Comparison of ENCODE assay signal across 8 cellular contexts in the genomic region with DNA sequence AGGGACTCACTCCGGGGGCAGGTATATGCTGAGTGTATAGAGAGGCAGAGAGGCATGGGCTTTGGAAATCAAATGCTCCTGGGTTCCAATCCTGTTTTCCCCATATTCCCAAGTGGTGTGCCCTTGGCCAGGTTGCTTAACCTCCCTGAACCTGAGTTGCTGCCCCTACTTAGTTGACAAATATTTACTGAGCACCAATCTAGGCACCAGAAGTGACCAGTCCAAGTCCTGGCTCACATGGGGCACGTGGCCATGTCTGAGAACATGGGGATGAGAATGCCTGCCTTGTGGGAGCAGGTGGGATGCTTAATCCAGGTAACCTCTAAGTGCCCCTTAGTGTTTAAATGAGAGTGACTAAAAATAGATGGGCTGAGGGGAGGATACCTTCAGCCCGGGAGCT. TPM values are rescaled to one million over a fixed set of nuclear protein-coding genes. Genes with fewer than 3 reads are reported as not detected.
DNase-seq lines count a peak whose midpoint lies in the region; ATAC-seq and TF ChIP-seq lines count a peak whose summit lies in the region.

No MANE protein-coding gene starts in this region.

- H3K9ac ChIP-seq in liver (ENCODE audit: low read depth in 1 of 2, low read length in 2 of 2) (peak overlapping the region in 1 of 2 donors; percentile 58), PC-3 (ENCODE audit: low read length) (no peak overlapping the region)

- H3K27me3 Mint-ChIP-seq in activated T-cell treated with anti-CD3 and anti-CD28 coated beads, Interleukin-2, amount 50 U/mL, for 24 hours, result no peaks in the 10 kb centered on the region

- intact Hi-C loops in PC-3 (cut with micrococcal nuclease), result no loop called here

- BruUV-seq in PC-3 (replicated peaks; lab: Mats Ljungman, UMichigan), result no TSS peak

- H3K9me3 Mint-ChIP-seq in activated T-cell treated with anti-CD3 and anti-CD28 coated beads, Interleukin-2, amount 50 U/mL, for 24 hours, result no peaks in the 10 kb centered on the region

- H3K27me3 ChIP-seq in liver (ENCODE audit: control insufficient read depth in 4 of 4, insufficient read depth in 4 of 4, low read length in 3 of 4), result no peaks in the 10 kb centered on the region
- H3K27me3 ChIP-seq in thymus (ENCODE audit: control insufficient read depth, insufficient read depth), result peaks cover 5% of the 10 kb centered on the region
- H3K27me3 ChIP-seq in PC-3 (ENCODE audit: low read length), result no peaks in the 10 kb centered on the region

- H3K4me1 ChIP-seq in liver (ENCODE audit: control insufficient read depth in 4 of 4, insufficient read depth in 4 of 4, low read length in 3 of 4), result peaks cover 20 to 69% (median 53%) of the 10 kb centered on the region in 4 donors
- peaks cover 53% of the 10 kb centered on the region for H3K4me1 ChIP-seq in thymus (ENCODE audit: control insufficient read depth, insufficient read depth, low read length)
- peaks cover 50% of the 10 kb centered on the region for H3K4me1 ChIP-seq in PC-3 (ENCODE audit: insufficient read depth, low read length)

- H3K27ac ChIP-seq in liver (ENCODE audit: low read depth in 1 of 2, low read length in 2 of 2) (peak overlapping the region; percentile 17 to 68), thymus (ENCODE audit: low read depth) (peak overlapping the region; percentile 36), PC-3 (ENCODE audit: low read length) (no peak overlapping the region)

- H3K4me3 ChIP-seq in liver (ENCODE audit: low read depth in 1 of 3, low read length in 3 of 3) (peak overlapping the region in 1 of 3 donors; percentile 5), thymus (ENCODE audit: low read length) (peak overlapping the region; percentile 19), PC-3 (ENCODE audit: low read length) (no peak overlapping the region)

- H3K4me2 ChIP-seq in PC-3 (ENCODE audit: low read length), result no peak overlapping the region

- peak overlapping the region; percentile 99 for H3K27ac Mint-ChIP-seq in activated T-cell treated with anti-CD3 and anti-CD28 coated beads, Interleukin-2, amount 50 U/mL, for 24 hours

- no peak for TF ChIP-seq CTCF in liver (IDR thresholded peaks at IDR 0.05; ENCODE audit: low read depth, low read length, missing input control)
- TF ChIP-seq CTCF in PC-3 (conservative IDR thresholded peaks at IDR 0.05; ENCODE audit: low read depth, low read length), result no peak

- H3F3A ChIP-seq in PC-3 (ENCODE audit: low read length, unreplicated experiment), result peaks cover 8% of the 10 kb centered on the region

- H4K20me1 ChIP-seq in PC-3 (ENCODE audit: low read length), result peaks cover 29% of the 10 kb centered on the region

- TF ChIP-seq RAD21 in liver (IDR thresholded peaks at IDR 0.05), result no peak

- H3K4me3 Mint-ChIP-seq in activated T-cell treated with anti-CD3 and anti-CD28 coated beads, Interleukin-2, amount 50 U/mL, for 24 hours, result peak overlapping the region; percentile 96

- CTCF ChIA-PET in PC-3 (lab: Charles Lee), result no interaction called here

- H3K36me3 Mint-ChIP-seq in activated T-cell treated with anti-CD3 and anti-CD28 coated beads, Interleukin-2, amount 50 U/mL, for 24 hours (ENCODE audit: low read depth), result peaks cover 59% of the 10 kb centered on the region

- no peaks in the 10 kb centered on the region for H3K9me2 ChIP-seq in PC-3 (replicated peaks; ENCODE audit: low read length)

- ATAC-seq in GM18858 (IDR thresholded peaks at IDR 0.05; ENCODE audit: unreplicated experiment), result no peak
- no peak for ATAC-seq in PC-3

- peaks cover 50% of the 10 kb centered on the region for H3K4me1 Mint-ChIP-seq in activated T-cell treated with anti-CD3 and anti-CD28 coated beads, Interleukin-2, amount 50 U/mL, for 24 hours (ENCODE audit: low read depth)

- no peak for DNase-seq in activated T-cell treated with anti-CD3 and anti-CD28 coated beads, Interleukin-2, amount 50 U/mL, for 24 hours
- DNase-seq in activated T-cell treated with anti-CD3 and anti-CD28 coated beads for 4 hours (no peak), amniotic epithelial cell (ENCODE audit: low read depth) (peak; percentile 19), cortex of kidney (lab: John Stamatoyannopoulos, UW) (no peak), PC-3 (no peak)

- H3K79me2 ChIP-seq in PC-3 (ENCODE audit: low read length), result peaks cover 51% of the 10 kb centered on the region

- no peak overlapping the region for H2AFZ ChIP-seq in PC-3 (ENCODE audit: low read length)

- POLR2A ChIA-PET in PC-3 (lab: Charles Lee; ENCODE audit: unreplicated experiment), result no interaction called here

- H3K36me3 ChIP-seq in liver (ENCODE audit: control insufficient read depth in 4 of 4, insufficient read depth in 3 of 4, low read depth in 1 of 4, low read length in 3 of 4), result peaks cover 0 to 16% (median 6%) of the 10 kb centered on the region in 4 donors
- peaks cover 24% of the 10 kb centered on the region for H3K36me3 ChIP-seq in thymus (ENCODE audit: control insufficient read depth, insufficient read depth)
- peaks cover 13% of the 10 kb centered on the region for H3K36me3 ChIP-seq in PC-3 (ENCODE audit: low read depth, low read length)

- 37% methylated on average over 3 of the region's 3 CpGs for WGBS in liver
- WGBS in thymus, result 87% methylated on average over 3 of the region's 3 CpGs

- no peaks in the 10 kb centered on the region for H3K9me3 ChIP-seq in liver (ENCODE audit: control insufficient read depth in 4 of 4, low read length in 3 of 4)
- no peaks in the 10 kb centered on the region for H3K9me3 ChIP-seq in thymus (ENCODE audit: control insufficient read depth)
- H3K9me3 ChIP-seq in PC-3 (ENCODE audit: low read length), result no peaks in the 10 kb centered on the region

TF ChIP-seq in liver, 16 proteins besides CTCF, POLR2A, EP300 and RAD21:
- TF ChIP-seq TAF1 (conservative IDR thresholded peaks at IDR 0.05) (no peak), FOXA1 (IDR thresholded peaks at IDR 0.05) (peak; percentile 41), FOXA2 (IDR thresholded peaks at IDR 0.05) (peak; percentile 67), JUND (IDR thresholded peaks at IDR 0.05) (peak in 1 of 2 donors; percentile 50), HNF4A (conservative IDR thresholded peaks at IDR 0.05) (peak; percentile 31 to 79), RXRA (IDR thresholded peaks at IDR 0.05) (peak; percentile 53 to 85), EGR1 (IDR thresholded peaks at IDR 0.05; ENCODE audit: low read depth in 2 of 2) (no peak)
- TF ChIP-seq, protein P1, sequence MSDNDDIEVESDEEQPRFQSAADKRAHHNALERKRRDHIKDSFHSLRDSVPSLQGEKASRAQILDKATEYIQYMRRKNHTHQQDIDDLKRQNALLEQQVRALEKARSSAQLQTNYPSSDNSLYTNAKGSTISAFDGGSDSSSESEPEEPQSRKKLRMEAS (IDR thresholded peaks at IDR 0.05), result peak; percentile 50
- TF ChIP-seq, protein P2, sequence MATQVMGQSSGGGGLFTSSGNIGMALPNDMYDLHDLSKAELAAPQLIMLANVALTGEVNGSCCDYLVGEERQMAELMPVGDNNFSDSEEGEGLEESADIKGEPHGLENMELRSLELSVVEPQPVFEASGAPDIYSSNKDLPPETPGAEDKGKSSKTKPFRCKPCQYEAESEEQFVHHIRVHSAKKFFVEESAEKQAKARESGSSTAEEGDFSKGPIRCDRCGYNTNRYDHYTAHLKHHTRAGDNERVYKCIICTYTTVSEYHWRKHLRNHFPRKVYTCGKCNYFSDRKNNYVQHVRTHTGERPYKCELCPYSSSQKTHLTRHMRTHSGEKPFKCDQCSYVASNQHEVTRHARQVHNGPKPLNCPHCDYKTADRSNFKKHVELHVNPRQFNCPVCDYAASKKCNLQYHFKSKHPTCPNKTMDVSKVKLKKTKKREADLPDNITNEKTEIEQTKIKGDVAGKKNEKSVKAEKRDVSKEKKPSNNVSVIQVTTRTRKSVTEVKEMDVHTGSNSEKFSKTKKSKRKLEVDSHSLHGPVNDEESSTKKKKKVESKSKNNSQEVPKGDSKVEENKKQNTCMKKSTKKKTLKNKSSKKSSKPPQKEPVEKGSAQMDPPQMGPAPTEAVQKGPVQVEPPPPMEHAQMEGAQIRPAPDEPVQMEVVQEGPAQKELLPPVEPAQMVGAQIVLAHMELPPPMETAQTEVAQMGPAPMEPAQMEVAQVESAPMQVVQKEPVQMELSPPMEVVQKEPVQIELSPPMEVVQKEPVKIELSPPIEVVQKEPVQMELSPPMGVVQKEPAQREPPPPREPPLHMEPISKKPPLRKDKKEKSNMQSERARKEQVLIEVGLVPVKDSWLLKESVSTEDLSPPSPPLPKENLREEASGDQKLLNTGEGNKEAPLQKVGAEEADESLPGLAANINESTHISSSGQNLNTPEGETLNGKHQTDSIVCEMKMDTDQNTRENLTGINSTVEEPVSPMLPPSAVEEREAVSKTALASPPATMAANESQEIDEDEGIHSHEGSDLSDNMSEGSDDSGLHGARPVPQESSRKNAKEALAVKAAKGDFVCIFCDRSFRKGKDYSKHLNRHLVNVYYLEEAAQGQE (IDR thresholded peaks at IDR 0.05), result peak; percentile 38
TF ChIP-seq in liver: peak in this region for 7.

RNA-seq across cellular contexts. Expression of a gene that starts 4.2 kb away (rescaled TPM):
- total RNA-seq in liver (10 to 100 TPM; 16.1 to 48.0 TPM), PC-3 (2014; rRNA removed) (103 and 125 TPM in 2 replicates)
- polyA plus RNA-seq in liver (10 to 100 TPM; 12.2 to 20.5 TPM), thymus (126 TPM)

RNA-seq across cellular contexts. Expression of a gene that starts 22.7 kb away (rescaled TPM):
- total RNA-seq in liver (10 to 100 TPM; 13.5 to 24.1 TPM), PC-3 (2014; rRNA removed) (40.6 and 47.0 TPM in 2 replicates)
- polyA plus RNA-seq in liver (10 to 100 TPM in 1 of 2 donors, 1 to 10 TPM in 1; 8.1 to 10.9 TPM), thymus (32.1 TPM)
